Comparison of ENCODE assay signal across 9 cellular contexts in genomic region chrX:119604778-119605177, GRCh38. TPM values are rescaled to one million over a fixed set of nuclear protein-coding genes. Genes with fewer than 3 reads are reported as not detected.
DNase-seq lines count a peak whose midpoint lies in the region; ATAC-seq and TF ChIP-seq lines count a peak whose summit lies in the region.
"Had no signal": no experiment of that assay in that cellular context is flagged by ENCODE, and none has a peak within 500 bp of the region (broad histone marks: within the 10 kb centered on the region; RNA-seq: fewer than 3 reads in every experiment).

No MANE protein-coding gene starts in this region.

- no peak for DNase-seq in activated CD8-positive, alpha-beta memory T cell treated with anti-CD3 and anti-CD28 coated beads, Interleukin-2, amount 10 ng/mL, durations not matched to agents 7 days and 5 days
- DNase-seq in activated CD8-positive, alpha-beta memory T cell treated with anti-CD3 and anti-CD28 coated beads, Interleukin-2, amount 50 U/mL, for 48 hours, result no peak
- no peak for DNase-seq in glutamatergic neuron
- no peak for DNase-seq in thoracic aorta (ENCODE audit: low spot score)
- no peak for DNase-seq in OCI-M1 (lab: John Stamatoyannopoulos, UW)
- no peak for DNase-seq in foreskin melanocyte
- DNase-seq: NCI-H1694 treated with DMSO at 0.1 percent for 48 hours had no signal

- H3K4me1 ChIP-seq in thoracic aorta (ENCODE audit: control insufficient read depth in 1 of 2, low read depth in 2 of 2), result peaks cover 0 to 4% of the 10 kb centered on the region in 2 donors

- H3K27me3 Mint-ChIP-seq in activated CD8-positive, alpha-beta memory T cell treated with anti-CD3 and anti-CD28 coated beads, Interleukin-2, amount 10 ng/mL, durations not matched to agents 7 days and 5 days, result peaks cover 4% of the 10 kb centered on the region
- H3K27me3 Mint-ChIP-seq in glutamatergic neuron (ENCODE audit: unreplicated experiment), result peaks cover 3% of the 10 kb centered on the region

- H3K9me3 ChIP-seq in thoracic aorta, result no peaks in the 10 kb centered on the region

- H3K9me3 Mint-ChIP-seq in activated CD8-positive, alpha-beta memory T cell treated with anti-CD3 and anti-CD28 coated beads, Interleukin-2, amount 10 ng/mL, durations not matched to agents 7 days and 5 days (ENCODE audit: low read depth), result no peaks in the 10 kb centered on the region
- peaks cover 1% of the 10 kb centered on the region for H3K9me3 Mint-ChIP-seq in glutamatergic neuron (ENCODE audit: unreplicated experiment)

- ATAC-seq in activated CD8-positive, alpha-beta memory T cell treated with anti-CD3 and anti-CD28 coated beads, Interleukin-2, amount 10 ng/mL, durations not matched to agents 7 days and 5 days, result no peak
- ATAC-seq in thoracic aorta (ENCODE audit: insufficient number of reproducible peaks, low FRiP score, low read depth) (no peak), GM18505 (IDR thresholded peaks at IDR 0.05; ENCODE audit: unreplicated experiment) (no peak)

- H3K4me3 ChIP-seq in WI38 (ENCODE audit: low read depth, low read length), result peak overlapping the region; percentile 72
- H3K4me3 ChIP-seq in thoracic aorta, result peak overlapping the region; percentile 85

- CTCF ChIA-PET in activated CD8-positive, alpha-beta memory T cell treated with anti-CD3 and anti-CD28 coated beads, Interleukin-2, amount 10 ng/mL, durations not matched to agents 7 days and 5 days (lab: Charles Lee), result interaction anchor here (0.7 to 1.5 kb wide), 4 partner anchors 21 to 149 kb away, joined by 3 to 8 read pairs (median 4); partner anchors contain the start of gene SEPTIN6

- H3K27ac Mint-ChIP-seq in activated CD8-positive, alpha-beta memory T cell treated with anti-CD3 and anti-CD28 coated beads, Interleukin-2, amount 10 ng/mL, durations not matched to agents 7 days and 5 days, result peak overlapping the region; percentile 95
- H3K27ac Mint-ChIP-seq in glutamatergic neuron (ENCODE audit: unreplicated experiment), result peak overlapping the region; percentile 5

- TF ChIP-seq POLR2A in GM18505 (IDR thresholded peaks at IDR 0.05; ENCODE audit: borderline replicate concordance, extremely low read depth, insufficient read depth, insufficient read length), result no peak

- peaks cover 38% of the 10 kb centered on the region for H3K4me1 Mint-ChIP-seq in activated CD8-positive, alpha-beta memory T cell treated with anti-CD3 and anti-CD28 coated beads, Interleukin-2, amount 10 ng/mL, durations not matched to agents 7 days and 5 days
- no peaks in the 10 kb centered on the region for H3K4me1 Mint-ChIP-seq in glutamatergic neuron (ENCODE audit: low read depth, unreplicated experiment)

- H3K4me3 Mint-ChIP-seq in activated CD8-positive, alpha-beta memory T cell treated with anti-CD3 and anti-CD28 coated beads, Interleukin-2, amount 10 ng/mL, durations not matched to agents 7 days and 5 days, result peak overlapping the region; percentile 95
- peak overlapping the region; percentile 93 for H3K4me3 Mint-ChIP-seq in glutamatergic neuron (ENCODE audit: unreplicated experiment)

- no peaks in the 10 kb centered on the region for H3K36me3 ChIP-seq in thoracic aorta

- H3K36me3 Mint-ChIP-seq in activated CD8-positive, alpha-beta memory T cell treated with anti-CD3 and anti-CD28 coated beads, Interleukin-2, amount 10 ng/mL, durations not matched to agents 7 days and 5 days, result peaks cover 12% of the 10 kb centered on the region
- H3K36me3 Mint-ChIP-seq in glutamatergic neuron (ENCODE audit: unreplicated experiment), result no peaks in the 10 kb centered on the region

- peak overlapping the region in 1 of 2 donors; percentile 81 for H3K27ac ChIP-seq in thoracic aorta

- TF ChIP-seq CTCF in WI38 (IDR thresholded peaks at IDR 0.05; ENCODE audit: low read depth, low read length) (no peak), glutamatergic neuron (IDR thresholded peaks at IDR 0.05; ENCODE audit: partially characterized antibody, unreplicated experiment) (no peak), thoracic aorta (IDR thresholded peaks at IDR 0.05) (no peak)

- no peaks in the 10 kb centered on the region for H3K27me3 ChIP-seq in thoracic aorta (replicated peaks; ENCODE audit: insufficient read depth)

RNA-seq across cellular contexts. Expression of gene NKRF, which starts 1.4 kb away (rescaled TPM):
- 10 to 100 TPM; 16.9 to 22.0 TPM for total RNA-seq in activated CD8-positive, alpha-beta memory T cell treated with anti-CD3 and anti-CD28 coated beads, Interleukin-2, amount 10 ng/mL, durations not matched to agents 7 days and 5 days
- total RNA-seq in glutamatergic neuron (ENCODE audit: unreplicated experiment), result 6.8 TPM
- total RNA-seq in thoracic aorta, result 1 to 10 TPM; 3.8 to 8.3 TPM

RNA-seq across cellular contexts. Expression of gene UBE2A, which starts 30.4 kb away (rescaled TPM):
- 10 to 100 TPM; 81.2 to 84.8 TPM for total RNA-seq in activated CD8-positive, alpha-beta memory T cell treated with anti-CD3 and anti-CD28 coated beads, Interleukin-2, amount 10 ng/mL, durations not matched to agents 7 days and 5 days
- total RNA-seq in glutamatergic neuron (ENCODE audit: unreplicated experiment) (56.3 TPM), thoracic aorta (10 to 100 TPM; 37.4 to 50.7 TPM)

RNA-seq across cellular contexts. Expression of gene STEEP1, which starts 39.6 kb away (rescaled TPM):
- 10 to 100 TPM; 18.5 to 21.4 TPM for total RNA-seq in activated CD8-positive, alpha-beta memory T cell treated with anti-CD3 and anti-CD28 coated beads, Interleukin-2, amount 10 ng/mL, durations not matched to agents 7 days and 5 days
- total RNA-seq in glutamatergic neuron (ENCODE audit: unreplicated experiment), result 28.7 TPM
- total RNA-seq in thoracic aorta, result 10 to 100 TPM; 32.0 to 51.9 TPM
